24 cellular contexts compared by ENCODE assay signal in genomic region chr11:134739136-134739535, GRCh38.
"Had no signal": no experiment of that assay in that cellular context is flagged by ENCODE, and none has a peak within 500 bp of the region (broad histone marks: within the 10 kb centered on the region; RNA-seq: fewer than 3 reads in every experiment).

No MANE protein-coding gene starts in this region.

- H3K4me2 ChIP-seq: hepatocyte, smooth muscle cell had no signal

- H3K36me3 Mint-ChIP-seq: naive thymus-derived CD8-positive, alpha-beta T cell; stimulated activated effector memory CD8-positive, alpha-beta T cell treated with anti-CD3 and anti-CD28 coated beads, Interleukin-12 subunit alpha, Interleukin-12 subunit beta, amount 100 ng/mL, for 72 hours; type B pancreatic cell had no signal

- H3K4me1 Mint-ChIP-seq: stimulated activated effector memory CD8-positive, alpha-beta T cell treated with anti-CD3 and anti-CD28 coated beads, Interleukin-12 subunit alpha, Interleukin-12 subunit beta, amount 100 ng/mL, for 72 hours had no signal

- H3K36me3 ChIP-seq: heart right ventricle, left ventricle myocardium inferior, neutrophil, ovary, right atrium auricular region, right lobe of liver, suprapubic skin, thoracic aorta, tibial artery, vagina had no signal

- H3K9me3 Mint-ChIP-seq: naive thymus-derived CD8-positive, alpha-beta T cell; nephron; neural crest cell; stimulated activated effector memory CD8-positive, alpha-beta T cell treated with anti-CD3 and anti-CD28 coated beads, Interleukin-12 subunit alpha, Interleukin-12 subunit beta, amount 100 ng/mL, for 72 hours; stimulated activated naive CD8-positive, alpha-beta T cell treated with anti-CD3 and anti-CD28 coated beads, Interleukin-15, Interleukin-2, amounts not matched to agents 100 ng/mL and 50 ng/mL, for 24 hours; type B pancreatic cell had no signal

- H2AFZ ChIP-seq: hepatocyte had no signal

- DNase-seq: heart right ventricle; kidney glomerular epithelial cell; left ventricle myocardium inferior; naive thymus-derived CD8-positive, alpha-beta T cell; occipital lobe; ovary; right lobe of liver; stimulated activated CD4-positive, alpha-beta T cell treated with anti-CD3 and anti-CD28 coated beads, Interleukin-4, amount 100 ng/mL, for 24 hours; stimulated activated naive CD4-positive, alpha-beta T cell had no signal

- ATAC-seq: heart right ventricle; naive thymus-derived CD8-positive, alpha-beta T cell; right lobe of liver; stimulated activated effector memory CD8-positive, alpha-beta T cell treated with anti-CD3 and anti-CD28 coated beads, Interleukin-12 subunit alpha, Interleukin-12 subunit beta, amount 100 ng/mL, for 72 hours had no signal

- H3K27me3 ChIP-seq: hepatocyte, neutrophil, ovary, right atrium auricular region, right lobe of liver, tibial artery, vagina had no signal

- H3K4me3 Mint-ChIP-seq: naive thymus-derived CD8-positive, alpha-beta T cell; nephron; neural crest cell; stimulated activated effector memory CD8-positive, alpha-beta T cell treated with anti-CD3 and anti-CD28 coated beads, Interleukin-12 subunit alpha, Interleukin-12 subunit beta, amount 100 ng/mL, for 72 hours; stimulated activated naive CD8-positive, alpha-beta T cell treated with anti-CD3 and anti-CD28 coated beads, Interleukin-15, Interleukin-2, amounts not matched to agents 100 ng/mL and 50 ng/mL, for 24 hours; type B pancreatic cell had no signal

- H3K27ac Mint-ChIP-seq: naive thymus-derived CD8-positive, alpha-beta T cell; nephron; progenitor cell of endocrine pancreas; stimulated activated effector memory CD8-positive, alpha-beta T cell treated with anti-CD3 and anti-CD28 coated beads, Interleukin-12 subunit alpha, Interleukin-12 subunit beta, amount 100 ng/mL, for 72 hours; stimulated activated naive CD8-positive, alpha-beta T cell treated with anti-CD3 and anti-CD28 coated beads, Interleukin-15, Interleukin-2, amounts not matched to agents 100 ng/mL and 50 ng/mL, for 24 hours; type B pancreatic cell had no signal

- H3K4me3 ChIP-seq: heart right ventricle, hepatocyte, left ventricle myocardium inferior, lung, ovary, right atrium auricular region, right lobe of liver, smooth muscle cell, suprapubic skin, thoracic aorta, tibial artery, vagina had no signal

- H3K79me2 ChIP-seq: hepatocyte had no signal

- H3K9me3 ChIP-seq: heart right ventricle, left ventricle myocardium inferior, neutrophil, ovary, right atrium auricular region, right lobe of liver, suprapubic skin, thoracic aorta, tibial artery, vagina had no signal

- H3K27ac ChIP-seq: heart right ventricle, hepatocyte, left ventricle myocardium inferior, neutrophil, ovary, right atrium auricular region, right lobe of liver, suprapubic skin, thoracic aorta, tibial artery, vagina had no signal

- H3K4me1 ChIP-seq: suprapubic skin, vagina had no signal
